In genomic region chr7:130896051-130896881, GRCh38 we compare ENCODE assay signal across 8 cellular contexts.
A peak's percentile ranks its signal among the peaks of the same experiment; 100 is the strongest.
DNase-seq lines count a peak whose midpoint lies in the region; ATAC-seq and TF ChIP-seq lines count a peak whose summit lies in the region.

No MANE protein-coding gene starts in this region.

- no peak overlapping the region for H3K4me3 ChIP-seq in colonic mucosa
- H3K4me3 ChIP-seq in ovary: no peak overlapping the region

- intact Hi-C loops in colonic mucosa (cut with DNase I): loop anchor here (5.0 kb wide), 2 partner anchors 111 to 141 kb away; no protein-coding TSS in a partner anchor
- intact Hi-C loops in ovary (cut with DNase I): loop anchor here (2.0 to 10.0 kb wide), 7 partner anchors 109 to 619 kb away; no protein-coding TSS in a partner anchor

- 69 to 78% (median 75%) methylated on average over 13 of the region's 13 CpGs for WGBS in ovary, 3 donors

- DNase-seq in Daoy (ENCODE audit: low read depth) (peak; percentile 37), NCI-H69 (lab: John Stamatoyannopoulos, UW) (peak; percentile 44), colonic mucosa (no peak), ovary (no peak), COR-L47 (lab: John Stamatoyannopoulos, UW) (no peak), cortex of kidney (lab: John Stamatoyannopoulos, UW) (no peak)

- H3K9me3 ChIP-seq in colonic mucosa (no peaks in the 10 kb centered on the region), ovary (no peaks in the 10 kb centered on the region)

- H3K27me3 ChIP-seq in colonic mucosa: no peaks in the 10 kb centered on the region
- no peaks in the 10 kb centered on the region for H3K27me3 ChIP-seq in ovary

- no peak for TF ChIP-seq CTCF in colonic mucosa (IDR thresholded peaks at IDR 0.05)
- peak in 1 of 3 donors; percentile 8 for TF ChIP-seq CTCF in ovary (IDR thresholded peaks at IDR 0.05)

- H3K27ac ChIP-seq in colonic mucosa: peak overlapping the region; percentile 95
- peak overlapping the region; percentile 13 to 48 for H3K27ac ChIP-seq in ovary

- TF ChIP-seq EP300 in ovary (IDR thresholded peaks at IDR 0.05): no peak

- no peak for TF ChIP-seq POLR2A in ovary (IDR thresholded peaks at IDR 0.05)

- ATAC-seq in GM18870 (IDR thresholded peaks at IDR 0.05; ENCODE audit: unreplicated experiment) (no peak), HG03520 (IDR thresholded peaks at IDR 0.05; ENCODE audit: unreplicated experiment) (no peak)

- H3K36me3 ChIP-seq in colonic mucosa (no peaks in the 10 kb centered on the region), ovary (no peaks in the 10 kb centered on the region)

- H3K4me1 ChIP-seq in colonic mucosa (peaks cover 29% of the 10 kb centered on the region), ovary (ENCODE audit: insufficient read depth) (peaks cover 7% of the 10 kb centered on the region)

- H3K9ac ChIP-seq in colonic mucosa (ENCODE audit: low read depth in 2 of 2, low read length in 2 of 2): peak overlapping the region in 1 of 2 donors; percentile 76

Comparison
In these comparisons a context has a peak if more than half of its experiments do, and no peak if none do; other contexts are left out.
1. DNase-seq: peak in Daoy (single experiment) and NCI-H69 (single experiment); none in colonic mucosa (single experiment), ovary (0 of 5), COR-L47 (single experiment) and cortex of kidney (single experiment).